1 cellular context compared by ENCODE assay signal in the genomic region with DNA sequence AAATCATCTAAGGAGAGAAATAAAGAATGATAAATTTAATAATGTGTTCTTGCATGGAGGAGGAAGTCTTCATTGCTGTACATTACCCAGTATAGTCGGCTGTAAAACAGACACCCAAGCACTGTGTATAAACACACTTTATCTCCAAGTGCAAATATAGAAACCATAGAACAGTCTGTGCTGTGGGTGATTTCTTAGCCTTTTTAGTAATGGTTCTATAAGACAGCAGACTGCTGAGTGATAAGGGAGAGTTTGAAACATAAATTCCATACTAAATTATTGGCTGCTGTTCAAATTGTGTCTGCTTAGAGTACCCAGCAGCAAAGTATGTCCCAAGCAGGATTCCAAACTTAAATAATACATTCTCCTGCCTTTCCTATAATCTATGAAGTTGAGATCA.
TF ChIP-seq lines count a peak whose summit lies in the region.

No MANE protein-coding gene starts in this region.

TF ChIP-seq in HEK293, 187 proteins besides CTCF, POLR2A, EP300 and RAD21 (continued from another document):
- TF ChIP-seq, protein P1, sequence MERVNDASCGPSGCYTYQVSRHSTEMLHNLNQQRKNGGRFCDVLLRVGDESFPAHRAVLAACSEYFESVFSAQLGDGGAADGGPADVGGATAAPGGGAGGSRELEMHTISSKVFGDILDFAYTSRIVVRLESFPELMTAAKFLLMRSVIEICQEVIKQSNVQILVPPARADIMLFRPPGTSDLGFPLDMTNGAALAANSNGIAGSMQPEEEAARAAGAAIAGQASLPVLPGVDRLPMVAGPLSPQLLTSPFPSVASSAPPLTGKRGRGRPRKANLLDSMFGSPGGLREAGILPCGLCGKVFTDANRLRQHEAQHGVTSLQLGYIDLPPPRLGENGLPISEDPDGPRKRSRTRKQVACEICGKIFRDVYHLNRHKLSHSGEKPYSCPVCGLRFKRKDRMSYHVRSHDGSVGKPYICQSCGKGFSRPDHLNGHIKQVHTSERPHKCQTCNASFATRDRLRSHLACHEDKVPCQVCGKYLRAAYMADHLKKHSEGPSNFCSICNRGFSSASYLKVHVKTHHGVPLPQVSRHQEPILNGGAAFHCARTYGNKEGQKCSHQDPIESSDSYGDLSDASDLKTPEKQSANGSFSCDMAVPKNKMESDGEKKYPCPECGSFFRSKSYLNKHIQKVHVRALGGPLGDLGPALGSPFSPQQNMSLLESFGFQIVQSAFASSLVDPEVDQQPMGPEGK (tag by site-specific recombination; IDR thresholded peaks at IDR 0.05), result no peak
- no peak for TF ChIP-seq ZNF623 (tag by site-specific recombination; IDR thresholded peaks at IDR 0.05)
- no peak for TF ChIP-seq BCL11A (tag by site-specific recombination; IDR thresholded peaks at IDR 0.05; ENCODE audit: low read depth)
- peak; percentile 57; the same call in 1 of the 2 replicates for TF ChIP-seq ZNF843 (tag by site-specific recombination; IDR thresholded peaks at IDR 0.05)
- TF ChIP-seq MEIS1 (CRISPR knock-in tag; IDR thresholded peaks at IDR 0.05; ENCODE audit: borderline replicate concordance), result no peak
- no peak for TF ChIP-seq ZFP3 (tag by site-specific recombination; IDR thresholded peaks at IDR 0.05; ENCODE audit: low read depth)
- no peak for TF ChIP-seq ZNF560 (tag by site-specific recombination; IDR thresholded peaks at IDR 0.05; ENCODE audit: borderline replicate concordance)
- peak; percentile 12; the same call in 1 of the 2 replicates for TF ChIP-seq ZNF18 (tag by site-specific recombination; IDR thresholded peaks at IDR 0.05)
- TF ChIP-seq ZNF266 (tag by site-specific recombination; IDR thresholded peaks at IDR 0.05; ENCODE audit: low read depth), result no peak
- no peak for TF ChIP-seq RBAK (tag by site-specific recombination; IDR thresholded peaks at IDR 0.05)
- no peak for TF ChIP-seq ZNF16 (tag by site-specific recombination; IDR thresholded peaks at IDR 0.05; ENCODE audit: low read depth)
- no peak for TF ChIP-seq ZNF629 (tag by site-specific recombination; IDR thresholded peaks at IDR 0.05)
- no peak for TF ChIP-seq ZNF121 (tag by site-specific recombination; IDR thresholded peaks at IDR 0.05)
- TF ChIP-seq ZSCAN5A (tag by site-specific recombination; IDR thresholded peaks at IDR 0.05), result no peak
- TF ChIP-seq ZIC2 (tag by site-specific recombination; IDR thresholded peaks at IDR 0.05), result no peak
- peak; percentile 70; the same call in 1 of the 2 replicates for TF ChIP-seq TRIM28 (IDR thresholded peaks at IDR 0.05; ENCODE audit: borderline replicate concordance, low read length)
- no peak for TF ChIP-seq ZNF645 (tag by site-specific recombination; IDR thresholded peaks at IDR 0.05)
- TF ChIP-seq SCRT1 (tag by site-specific recombination; IDR thresholded peaks at IDR 0.05; ENCODE audit: borderline replicate concordance), result no peak
- no peak for TF ChIP-seq ZNF785 (tag by site-specific recombination; IDR thresholded peaks at IDR 0.05)
- TF ChIP-seq ZSCAN23 (tag by site-specific recombination; IDR thresholded peaks at IDR 0.05), result no peak
- no peak for TF ChIP-seq ZNF391 (tag by site-specific recombination; IDR thresholded peaks at IDR 0.05; ENCODE audit: borderline replicate concordance, low read depth)
- no peak for TF ChIP-seq GFI1B (tag by site-specific recombination; IDR thresholded peaks at IDR 0.05)
- peak; percentile 92 for TF ChIP-seq PRDM6 (tag by site-specific recombination; IDR thresholded peaks at IDR 0.05)
- TF ChIP-seq ZBTB8A (tag by site-specific recombination; IDR thresholded peaks at IDR 0.05), result no peak
- TF ChIP-seq, protein P2, sequence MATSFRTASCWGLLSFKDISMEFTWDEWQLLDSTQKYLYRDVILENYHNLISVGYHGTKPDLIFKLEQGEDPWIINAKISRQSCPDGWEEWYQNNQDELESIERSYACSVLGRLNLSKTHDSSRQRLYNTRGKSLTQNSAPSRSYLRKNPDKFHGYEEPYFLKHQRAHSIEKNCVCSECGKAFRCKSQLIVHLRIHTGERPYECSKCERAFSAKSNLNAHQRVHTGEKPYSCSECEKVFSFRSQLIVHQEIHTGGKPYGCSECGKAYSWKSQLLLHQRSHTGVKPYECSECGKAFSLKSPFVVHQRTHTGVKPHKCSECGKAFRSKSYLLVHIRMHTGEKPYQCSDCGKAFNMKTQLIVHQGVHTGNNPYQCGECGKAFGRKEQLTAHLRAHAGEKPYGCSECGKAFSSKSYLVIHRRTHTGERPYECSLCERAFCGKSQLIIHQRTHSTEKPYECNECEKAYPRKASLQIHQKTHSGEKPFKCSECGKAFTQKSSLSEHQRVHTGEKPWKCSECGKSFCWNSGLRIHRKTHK (tag by site-specific recombination; IDR thresholded peaks at IDR 0.05), result no peak
